ENCODE assay signal across 27 cellular contexts in the genomic region with DNA sequence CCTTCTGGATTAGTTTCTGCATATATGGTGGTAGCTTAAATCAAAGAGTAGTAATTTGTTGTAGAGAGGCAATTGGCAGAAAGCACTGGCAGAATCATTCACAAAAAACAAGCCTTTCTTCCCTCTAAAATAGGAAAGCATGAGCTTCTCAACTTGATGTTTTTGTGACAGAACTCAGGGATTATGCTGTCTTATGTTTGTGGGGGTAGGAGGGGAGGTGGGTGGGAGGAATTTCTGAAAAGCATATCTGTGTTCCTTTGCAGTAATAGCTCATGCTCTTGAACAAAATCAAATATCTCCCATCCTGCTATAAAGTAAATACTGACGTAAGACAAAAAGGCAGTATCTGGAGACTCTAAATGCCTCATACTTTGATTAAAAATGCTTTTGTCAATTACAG.
"Had no signal": no experiment of that assay in that cellular context is flagged by ENCODE, and none has a peak within 500 bp of the region (broad histone marks: within the 10 kb centered on the region; RNA-seq: fewer than 3 reads in every experiment).

No MANE protein-coding gene starts in this region.

- H3K4me1 ChIP-seq: esophagus muscularis mucosa, gastroesophageal sphincter, heart right ventricle had no signal

- H3K27me3 ChIP-seq: ascending aorta, brain microvascular endothelial cell, esophagus muscularis mucosa, gastroesophageal sphincter, heart right ventricle had no signal

- H3K36me3 ChIP-seq: ascending aorta, brain microvascular endothelial cell, esophagus muscularis mucosa, gastroesophageal sphincter, heart right ventricle had no signal

- DNase-seq: activated CD4-positive, alpha-beta memory T cell treated with anti-CD3 and anti-CD28 coated beads, Interleukin-2, amount 10 ng/mL, durations not matched to agents 7 days and 5 days; activated CD4-positive, alpha-beta T cell treated with anti-CD3 and anti-CD28 coated beads for 1 hour; activated CD4-positive, alpha-beta T cell treated with anti-CD3 and anti-CD28 coated beads for 4 hours; activated CD4-positive, alpha-beta T cell treated with anti-CD3 and anti-CD28 coated beads, Interleukin-2, amount 10 ng/mL, durations not matched to agents 7 days and 5 days; activated CD4-positive, alpha-beta T cell treated with anti-CD3 and anti-CD28 coated beads, Interleukin-2, amount 50 U/mL, for 4 hours; activated CD8-positive, alpha-beta memory T cell treated with anti-CD3 and anti-CD28 coated beads, Interleukin-2, amount 50 U/mL, for 48 hours; activated gamma-delta T cell; activated naive CD4-positive, alpha-beta T cell; activated naive CD4-positive, alpha-beta T cell treated with anti-CD3 and anti-CD28 coated beads, Interleukin-2, amount 10 ng/mL, durations not matched to agents 7 days and 5 days; activated naive CD8-positive, alpha-beta T cell treated with anti-CD3 and anti-CD28 coated beads, Interleukin-2, amount 10 ng/mL, durations not matched to agents 7 days and 5 days; activated T-cell treated with anti-CD3 and anti-CD28 coated beads for 4 hours; activated T-cell treated with anti-CD3 and anti-CD28 coated beads, Interleukin-2, amount 50 U/mL, for 24 hours; activated T-cell treated with anti-CD3 and anti-CD28 coated beads, Interleukin-2, amount 50 U/mL, for 72 hours; brain microvascular endothelial cell; cortex of kidney; dermis blood vessel endothelial cell; effector CD4-positive, alpha-beta T cell; effector memory CD8-positive, alpha-beta T cell; erythroblast; foreskin melanocyte; heart right ventricle; T-helper 2 cell had no signal

- H3K27ac ChIP-seq: ascending aorta, brain microvascular endothelial cell, esophagus muscularis mucosa, gastroesophageal sphincter, heart right ventricle had no signal

- ATAC-seq: activated naive CD4-positive, alpha-beta T cell treated with anti-CD3 and anti-CD28 coated beads, Interleukin-2, amount 50 U/mL, for 72 hours; activated T-cell treated with anti-CD3 and anti-CD28 coated beads, Interleukin-2, amount 50 U/mL, for 72 hours; effector memory CD8-positive, alpha-beta T cell; gastroesophageal sphincter; heart right ventricle; WTC11 had no signal

- H3K9me3 ChIP-seq: ascending aorta, esophagus muscularis mucosa, gastroesophageal sphincter, heart right ventricle had no signal

- H3K4me3 ChIP-seq: ascending aorta, esophagus muscularis mucosa, gastroesophageal sphincter, heart right ventricle had no signal
